ENCODE assay signal across 11 cellular contexts in the genomic region with DNA sequence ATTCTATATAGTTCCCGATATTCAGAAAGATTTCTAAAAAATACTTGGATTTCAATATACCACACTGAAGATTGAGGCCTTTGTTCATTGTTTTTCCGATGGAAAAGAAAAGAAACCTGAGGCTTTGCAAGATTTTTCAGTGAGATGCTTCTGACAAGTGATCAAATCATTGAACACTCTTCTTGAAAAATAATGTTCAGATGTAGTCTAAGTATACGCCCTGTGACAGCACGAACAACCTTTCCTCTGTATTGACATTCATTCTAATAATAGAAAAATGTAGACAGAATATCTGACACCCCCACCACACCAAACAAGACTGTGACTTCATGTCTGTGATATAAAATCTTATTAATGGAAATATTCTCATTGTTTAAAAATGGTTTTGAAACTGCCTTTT.
"Had no signal": no experiment of that assay in that cellular context is flagged by ENCODE, and none has a peak within 500 bp of the region (broad histone marks: within the 10 kb centered on the region; RNA-seq: fewer than 3 reads in every experiment).

No MANE protein-coding gene starts in this region.

- H3K9ac ChIP-seq: GM23248 had no signal

- H3K9me3 Mint-ChIP-seq: GM23338, H9 had no signal

- ATAC-seq: GM23338, HCT116 had no signal

- H3K4me2 ChIP-seq: GM23338 had no signal

- H3K9me3 ChIP-seq: HAP-1 had no signal

- DNase-seq: GM23248, GOT3, H7, H9, HCEC 1CT, HFFc6 had no signal

- H3K27ac ChIP-seq: GM23248 had no signal

- H3K36me3 ChIP-seq: HAP-1 had no signal

- H3K4me1 Mint-ChIP-seq: GM23338, H9 had no signal

- H3K4me3 Mint-ChIP-seq: GM23338, H9, HFFc6 had no signal

- H3K27ac Mint-ChIP-seq: GM23338, H9, HFFc6 had no signal

- H3K4me3 ChIP-seq: GM23248, GM23338, HAP-1 had no signal

- H3K4me1 ChIP-seq: HAP-1 had no signal

- H2AFZ ChIP-seq: GM23248, GM23338 had no signal

- FAIRE-seq: H1, H54 had no signal
